Comparison of ENCODE assay signal across 11 cellular contexts in the genomic region with DNA sequence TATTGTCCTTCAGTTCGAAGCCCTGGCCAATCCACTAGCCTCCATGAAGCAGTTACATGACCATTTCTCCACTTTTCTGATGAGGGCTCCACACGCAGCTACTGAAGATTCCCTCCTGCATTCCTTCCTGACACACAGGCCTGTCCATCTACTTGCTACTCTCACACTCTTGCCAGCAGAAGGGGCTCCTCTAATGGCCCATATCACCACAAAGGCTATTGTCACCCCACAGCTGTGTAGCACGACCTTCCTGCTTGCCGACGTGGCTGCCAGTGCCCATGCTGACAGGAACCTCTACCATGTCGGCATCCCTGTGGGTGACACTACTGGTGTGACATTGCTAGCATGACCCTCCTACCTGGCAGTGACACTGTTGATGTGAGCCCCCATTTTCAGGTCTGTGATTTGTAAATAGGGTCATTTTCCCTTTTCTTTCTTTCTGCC.
A peak's percentile ranks its signal among the peaks of the same experiment; 100 is the strongest.
DNase-seq lines count a peak whose midpoint lies in the region; ATAC-seq, FAIRE-seq and TF ChIP-seq lines count a peak whose summit lies in the region.
"Had no signal": no experiment of that assay in that cellular context is flagged by ENCODE, and none has a peak within 500 bp of the region (broad histone marks: within the 10 kb centered on the region; RNA-seq: fewer than 3 reads in every experiment).

No MANE protein-coding gene starts in this region.

- peak; percentile 30 for DNase-seq in activated naive CD4-positive, alpha-beta T cell treated with anti-CD3 and anti-CD28 coated beads for 36 hours
- DNase-seq in activated naive CD4-positive, alpha-beta T cell (lab: John Stamatoyannopoulos, UW): no peak
- peak; percentile 38 to 88 (median 43) for DNase-seq in K562 (ENCODE audit: extremely low read depth in 1 of 4, low spot score in 3 of 4)
- DNase-seq in left colon: no peak
- DNase-seq in aorta: peak in 1 of 2 donors; percentile 85
- no peak for DNase-seq in HuH-7 (ENCODE audit: low spot score)
- DNase-seq in NK-92 treated with Interleukin-12 subunit alpha and Interleukin-12 subunit beta, amount 100 ng/mL, for 24 hours (lab: John Stamatoyannopoulos, UW): no peak
- DNase-seq: NCI-H345 had no signal

- no peak; a peak in 1 of 6 replicates for TF ChIP-seq CTCF in K562 (IDR thresholded peaks at IDR 0.05 in 2 of 3, conservative IDR thresholded peaks at IDR 0.05 in 1 of 3; ENCODE audit: insufficient read depth in 2 of 3, low read depth in 1 of 3, low read length in 3 of 3)

- TF ChIP-seq RAD21 in K562 (CRISPR knock-in tag; conservative IDR thresholded peaks at IDR 0.05 in 1 of 2, IDR thresholded peaks at IDR 0.05 in 1 of 2): no peak

- FAIRE-seq in K562 (lab: Jason Lieb, UNC): peak; percentile 55

- no peaks in the 10 kb centered on the region for H3K79me2 ChIP-seq in K562 (ENCODE audit: control insufficient read depth, insufficient read depth, low read length)

- intact Hi-C loops in activated naive CD4-positive, alpha-beta T cell treated with anti-CD3 and anti-CD28 coated beads for 36 hours (cut with micrococcal nuclease): no loop called here
- intact Hi-C loops in K562 (cut with micrococcal nuclease): no loop called here
- intact Hi-C loops in left colon (cut with DNase I, micrococcal nuclease): no loop called here
- intact Hi-C loops in aorta (cut with DNase I): no loop called here

- no peak overlapping the region for H3K4me3 ChIP-seq in K562
- H3K4me3 ChIP-seq in aorta (ENCODE audit: low read length in 2 of 2): no peak overlapping the region
- H3K4me3 ChIP-seq: ascending aorta had no signal

- no peaks in the 10 kb centered on the region for H3K9me1 ChIP-seq in K562 (ENCODE audit: control insufficient read depth, insufficient read depth, low read length)

- no peaks in the 10 kb centered on the region for H3K4me1 Mint-ChIP-seq in activated naive CD4-positive, alpha-beta T cell treated with anti-CD3 and anti-CD28 coated beads for 36 hours (ENCODE audit: low read depth)

- H3K27ac ChIP-seq in K562 (ENCODE audit: extremely low read depth, low read depth, low read length): no peak overlapping the region
- H3K27ac ChIP-seq in aorta (ENCODE audit: low read depth in 1 of 2, low read length in 2 of 2): no peak overlapping the region
- H3K27ac ChIP-seq: ascending aorta, VCaP had no signal

- peaks cover 33% of the 10 kb centered on the region for H3K9me3 Mint-ChIP-seq in activated naive CD4-positive, alpha-beta T cell treated with anti-CD3 and anti-CD28 coated beads for 36 hours

- H3K9ac ChIP-seq in K562 (ENCODE audit: insufficient read depth in 1 of 2, low read depth in 2 of 2, low read length in 2 of 2): no peak overlapping the region

- H3K4me1 ChIP-seq in K562 (replicated peaks in 1 of 2; ENCODE audit: control insufficient read depth in 2 of 2, insufficient read depth in 2 of 2, low read length in 2 of 2): no peaks in the 10 kb centered on the region
- no peaks in the 10 kb centered on the region for H3K4me1 ChIP-seq in aorta (ENCODE audit: control insufficient read depth in 1 of 2, insufficient read depth in 2 of 2, low read length in 2 of 2)
- H3K4me1 ChIP-seq: ascending aorta had no signal

- H3K4me3 Mint-ChIP-seq in activated naive CD4-positive, alpha-beta T cell treated with anti-CD3 and anti-CD28 coated beads for 36 hours: no peak overlapping the region

- POLR2A ChIA-PET in K562 (lab: Yijun Ruan, JAX): no interaction called here

- ATAC-seq in K562 (peak; percentile 16), left colon (peak; percentile 23), aorta (ENCODE audit: low FRiP score) (peak; percentile 59), GM19395 (IDR thresholded peaks at IDR 0.05; ENCODE audit: unreplicated experiment) (no peak)

- TF ChIP-seq EP300 in K562 (IDR thresholded peaks at IDR 0.05; ENCODE audit: low read length): no peak

- WGBS in K562 (ENCODE audit: insufficient coverage, low coverage, missing lambda C conversion rate): 1% methylated on average over 6 of the region's 6 CpGs
- 51 to 54% methylated on average over 6 of the region's 6 CpGs for WGBS in aorta, 2 donors

- TF ChIP-seq POLR2A in K562 (conservative IDR thresholded peaks at IDR 0.05): no peak

- H3K27me3 Mint-ChIP-seq in activated naive CD4-positive, alpha-beta T cell treated with anti-CD3 and anti-CD28 coated beads for 36 hours (ENCODE audit: low read depth): peaks cover 58% of the 10 kb centered on the region

- H3K27ac Mint-ChIP-seq in activated naive CD4-positive, alpha-beta T cell treated with anti-CD3 and anti-CD28 coated beads for 36 hours: no peak overlapping the region

- no peaks in the 10 kb centered on the region for H3K27me3 ChIP-seq in K562 (ENCODE audit: control insufficient read depth in 2 of 2, insufficient read depth in 2 of 2, low read length in 2 of 2)
- H3K27me3 ChIP-seq in aorta (ENCODE audit: control insufficient read depth in 1 of 2, insufficient read depth in 2 of 2, low read length in 1 of 2): no peaks in the 10 kb centered on the region
- H3K27me3 ChIP-seq: ascending aorta had no signal

- H3K9me3 ChIP-seq in K562 (replicated peaks; ENCODE audit: control insufficient read depth, insufficient read depth, low read depth, low read length) (no peaks in the 10 kb centered on the region; the same call in 1 of the 2 replicates), aorta (ENCODE audit: control insufficient read depth, low read length) (peaks cover 3% of the 10 kb centered on the region)
- H3K9me3 ChIP-seq: ascending aorta had no signal

- no peak overlapping the region for H3K4me2 ChIP-seq in K562 (ENCODE audit: insufficient read depth, low read length)

- no TSS peak for BruUV-seq in K562 (replicated peaks; lab: Mats Ljungman, UMichigan)

- CTCF ChIA-PET in activated naive CD4-positive, alpha-beta T cell treated with anti-CD3 and anti-CD28 coated beads for 36 hours (lab: Charles Lee): no interaction called here
- CTCF ChIA-PET in K562 (lab: Yijun Ruan, JAX; ENCODE audit: low intra/inter-chr PET ratio): no interaction called here

- no peaks in the 10 kb centered on the region for H3K36me3 Mint-ChIP-seq in activated naive CD4-positive, alpha-beta T cell treated with anti-CD3 and anti-CD28 coated beads for 36 hours (ENCODE audit: low read depth)

- no peak overlapping the region for H2AFZ ChIP-seq in K562 (ENCODE audit: low read depth, low read length)

- no peaks in the 10 kb centered on the region for H4K20me1 ChIP-seq in K562 (replicated peaks; ENCODE audit: control insufficient read depth, insufficient read depth, low read length)

- in situ Hi-C loops in K562 (cut with MboI): loop anchor here (10.0 kb wide), 2 partner anchors 528 to 588 kb away; no protein-coding TSS in a partner anchor

- no peaks in the 10 kb centered on the region for H3K36me3 ChIP-seq in K562 (ENCODE audit: control insufficient read depth, insufficient read depth, low read length)
- no peaks in the 10 kb centered on the region for H3K36me3 ChIP-seq in aorta (ENCODE audit: control insufficient read depth in 1 of 2, insufficient read depth in 2 of 2, low read length in 1 of 2)
- H3K36me3 ChIP-seq: ascending aorta had no signal

TF ChIP-seq in K562, 482 proteins besides CTCF, POLR2A, EP300 and RAD21 (continues in another document):
- TF ChIP-seq ZNF124 (CRISPR knock-in tag; IDR thresholded peaks at IDR 0.05): no peak
- peak; percentile 74 for TF ChIP-seq RBM39 (optimal IDR thresholded peaks at IDR 0.05; ENCODE audit: low read depth, low read length)
- TF ChIP-seq SREBF1 (IDR thresholded peaks at IDR 0.05; ENCODE audit: borderline replicate concordance, low read depth, low read length): no peak
- TF ChIP-seq ARNT (IDR thresholded peaks at IDR 0.05): no peak
- no peak for TF ChIP-seq ZNF740 (CRISPR knock-in tag; IDR thresholded peaks at IDR 0.05)
- no peak for TF ChIP-seq ZNF740 (tag; IDR thresholded peaks at IDR 0.05)
- TF ChIP-seq ZNF766 (CRISPR knock-in tag; conservative IDR thresholded peaks at IDR 0.05): no peak; the same call in 1 of the 2 replicates
- no peak for TF ChIP-seq KAT8 (IDR thresholded peaks at IDR 0.05; ENCODE audit: low read depth)
- TF ChIP-seq ZNF655 (CRISPR knock-in tag; IDR thresholded peaks at IDR 0.05): no peak
- TF ChIP-seq ELF4 (CRISPR knock-in tag; IDR thresholded peaks at IDR 0.05): 0 out of 2 replicates have a peak, but pooled peaks have one; percentile 49
- no peak for TF ChIP-seq TAF7 (tag; IDR thresholded peaks at IDR 0.05)
- 0 out of 2 replicates have a peak, but pooled peaks have one; percentile 35 for TF ChIP-seq GABPB2 (CRISPR knock-in tag; conservative IDR thresholded peaks at IDR 0.05)
- peak; percentile 59; the same call in 1 of the 2 replicates for TF ChIP-seq XRCC5 (IDR thresholded peaks at IDR 0.05; ENCODE audit: low read depth, low read length)
- no peak for TF ChIP-seq ZNF184 (CRISPR knock-in tag; IDR thresholded peaks at IDR 0.05)
- no peak for TF ChIP-seq TAF15 (IDR thresholded peaks at IDR 0.05; ENCODE audit: low read depth, low read length)
- no peak for TF ChIP-seq RFX5 (IDR thresholded peaks at IDR 0.05; ENCODE audit: low read depth, low read length)
- TF ChIP-seq STAG1 (CRISPR knock-in tag; IDR thresholded peaks at IDR 0.05; ENCODE audit: borderline replicate concordance): no peak
- TF ChIP-seq HNRNPL (IDR thresholded peaks at IDR 0.05; ENCODE audit: low read depth, low read length): peak; percentile 97
- no peak for TF ChIP-seq HCFC1 (IDR thresholded peaks at IDR 0.05; ENCODE audit: low read depth, low read length)

Comparison
In these comparisons a context has a peak if more than half of its experiments do, and no peak if none do; other contexts are left out.
1. DNase-seq: peak in activated naive CD4-positive, alpha-beta T cell treated with anti-CD3 and anti-CD28 coated beads for 36 hours (single experiment) and K562 (4 of 4); none in activated naive CD4-positive, alpha-beta T cell (0 of 4), left colon (0 of 2), HuH-7 (single experiment) and NK-92 treated with Interleukin-12 subunit alpha and Interleukin-12 subunit beta, amount 100 ng/mL, for 24 hours (single experiment).